ENCODE assay signal across 16 cellular contexts in the genomic region with DNA sequence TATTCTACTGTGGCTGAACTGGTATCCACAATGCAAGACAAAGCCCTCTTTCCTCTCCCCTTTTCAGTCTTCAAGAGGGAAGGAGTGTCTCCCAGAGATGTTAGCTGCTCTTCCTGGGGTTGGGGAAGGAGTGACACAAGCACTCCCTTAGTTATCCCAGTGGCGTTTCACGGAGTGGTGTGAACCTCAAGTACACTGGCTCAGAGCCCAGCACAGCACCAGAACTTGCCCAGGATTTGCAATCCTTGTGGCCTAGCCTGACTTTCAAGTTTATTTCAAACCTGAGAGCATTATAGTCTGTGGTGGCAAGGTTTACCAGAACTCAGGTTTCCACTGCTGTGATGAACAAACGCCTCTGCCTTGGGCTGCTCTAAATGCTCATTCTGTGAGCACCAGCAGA.
"Had no signal": no experiment of that assay in that cellular context is flagged by ENCODE, and none has a peak within 500 bp of the region (broad histone marks: within the 10 kb centered on the region; RNA-seq: fewer than 3 reads in every experiment).

No MANE protein-coding gene starts in this region.

- H3K4me1 ChIP-seq: esophagus muscularis mucosa, gastrocnemius medialis, heart right ventricle, lower lobe of right lung, sigmoid colon, tibial artery, uterus had no signal

- DNase-seq: activated B cell treated with CpG ODN at 0.5 μM for 24 hours; activated CD4-positive, alpha-beta T cell treated with anti-CD3 and anti-CD28 coated beads, Interleukin-2, amount 10 ng/mL, durations not matched to agents 7 days and 5 days; activated naive CD4-positive, alpha-beta T cell treated with anti-CD3 and anti-CD28 coated beads, Interleukin-2, amount 10 ng/mL, durations not matched to agents 7 days and 5 days; activated T-cell treated with anti-CD3 and anti-CD28 coated beads for 4 hours; dorsolateral prefrontal cortex; gastrocnemius medialis; heart right ventricle; lower lobe of right lung; naive thymus-derived CD4-positive, alpha-beta T cell; sigmoid colon; stimulated activated CD4-positive, alpha-beta T cell treated with anti-CD3 and anti-CD28 coated beads, Interleukin-4, amount 100 ng/mL, for 1 hour; stimulated activated CD8-positive, alpha-beta memory T cell treated with anti-CD3 and anti-CD28 coated beads, Interleukin-4, amount 100 ng/mL, for 48 hours; tibial artery; uterus had no signal

- H3K36me3 ChIP-seq: esophagus muscularis mucosa, gastrocnemius medialis, heart right ventricle, lower lobe of right lung, sigmoid colon, tibial artery, uterus had no signal

- ATAC-seq: activated T-helper 17 cell treated with anti-CD3 and anti-CD28 coated beads, Interleukin-2, amount 50 U/mL, for 72 hours; gastrocnemius medialis; naive thymus-derived CD4-positive, alpha-beta T cell had no signal

- H3K27ac ChIP-seq: dorsolateral prefrontal cortex, esophagus muscularis mucosa, gastrocnemius medialis, heart right ventricle, lower lobe of right lung, sigmoid colon, tibial artery, uterus had no signal

- H3K9me3 ChIP-seq: esophagus muscularis mucosa, gastrocnemius medialis, heart right ventricle, lower lobe of right lung, sigmoid colon, tibial artery, uterus had no signal

- H3K27me3 ChIP-seq: dorsolateral prefrontal cortex, esophagus muscularis mucosa, gastrocnemius medialis, heart right ventricle, sigmoid colon, tibial artery, uterus had no signal

- H3K4me3 ChIP-seq: dorsolateral prefrontal cortex, esophagus muscularis mucosa, gastrocnemius medialis, heart right ventricle, lower lobe of right lung, sigmoid colon, tibial artery, uterus had no signal
